Comparison of ENCODE assay signal across 16 cellular contexts in the genomic region with DNA sequence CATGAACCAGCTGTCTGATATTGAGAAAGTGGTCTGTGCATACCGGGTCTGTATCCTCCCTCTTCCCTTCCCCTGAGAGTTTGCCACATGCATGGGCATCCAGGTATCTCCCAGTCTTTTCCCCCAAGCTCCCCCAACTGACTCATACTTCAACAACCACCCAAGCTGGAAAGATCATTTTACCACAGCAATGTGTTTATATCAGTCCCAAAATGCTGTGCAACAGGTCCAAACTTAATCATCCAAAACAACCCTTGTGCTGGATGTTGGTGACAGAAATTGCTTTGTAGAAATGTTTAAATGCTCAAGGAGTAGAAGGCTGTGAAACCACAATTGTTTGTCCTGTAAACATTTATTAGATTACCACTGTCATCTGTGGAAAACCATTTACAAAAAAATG.
DNase-seq lines count a peak whose midpoint lies in the region; FAIRE-seq and TF ChIP-seq lines count a peak whose summit lies in the region.
"Had no signal": no experiment of that assay in that cellular context is flagged by ENCODE, and none has a peak within 500 bp of the region (broad histone marks: within the 10 kb centered on the region; RNA-seq: fewer than 3 reads in every experiment).

No MANE protein-coding gene starts in this region.

- H3K36me3 Mint-ChIP-seq in astrocyte (ENCODE audit: low read depth, unreplicated experiment) = no peaks in the 10 kb centered on the region
- peaks cover 2% of the 10 kb centered on the region for H3K36me3 Mint-ChIP-seq in neural progenitor cell

- H3K27me3 Mint-ChIP-seq in astrocyte (ENCODE audit: low read depth, unreplicated experiment) (no peaks in the 10 kb centered on the region), neural progenitor cell (ENCODE audit: insufficient read depth, low read depth) (no peaks in the 10 kb centered on the region)

- H3K27ac Mint-ChIP-seq in astrocyte (ENCODE audit: unreplicated experiment) (no peak overlapping the region), neural progenitor cell (no peak overlapping the region)
- H3K27ac Mint-ChIP-seq: GM23338, HFFc6 had no signal

- no peaks in the 10 kb centered on the region for H3F3A ChIP-seq in neural progenitor cell (ENCODE audit: low read depth)

- no peaks in the 10 kb centered on the region for H3K9me3 ChIP-seq in HEK293 (ENCODE audit: control insufficient read depth, insufficient read depth, low read depth, low read length)
- no peaks in the 10 kb centered on the region for H3K9me3 ChIP-seq in astrocyte (ENCODE audit: insufficient read depth, low read depth, low read length)
- no peaks in the 10 kb centered on the region for H3K9me3 ChIP-seq in neural progenitor cell (ENCODE audit: low read depth)

- H4K20me1 ChIP-seq in astrocyte (ENCODE audit: insufficient read depth, low read length) (no peaks in the 10 kb centered on the region), neural progenitor cell (ENCODE audit: low read depth) (no peaks in the 10 kb centered on the region)

- peaks cover 4% of the 10 kb centered on the region for H3K9me3 Mint-ChIP-seq in astrocyte (ENCODE audit: unreplicated experiment)
- peaks cover 7% of the 10 kb centered on the region for H3K9me3 Mint-ChIP-seq in neural progenitor cell

- H3K9ac ChIP-seq in astrocyte (ENCODE audit: low read length) (no peak overlapping the region), neural progenitor cell (no peak overlapping the region)

- intact Hi-C loops in posterior vena cava (cut with DNase I) = no loop called here

- H3K4me2 ChIP-seq in astrocyte (ENCODE audit: low read length) (no peak overlapping the region), neural progenitor cell (peak overlapping the region; percentile 9)
- H3K4me2 ChIP-seq: GM23338 had no signal

- CTCF ChIA-PET in HEK293 (lab: Yijun Ruan, JAX) = no interaction called here

- H3K27me3 ChIP-seq in astrocyte (ENCODE audit: insufficient read depth, low read length) (no peaks in the 10 kb centered on the region), neural progenitor cell (no peaks in the 10 kb centered on the region)

- H3K4me1 ChIP-seq in HEK293 (ENCODE audit: control insufficient read depth, insufficient read depth, low read length) = no peaks in the 10 kb centered on the region
- H3K4me1 ChIP-seq in astrocyte (ENCODE audit: insufficient read depth, low read length) = peaks cover 18% of the 10 kb centered on the region
- peaks cover 11% of the 10 kb centered on the region for H3K4me1 ChIP-seq in neural progenitor cell

- H3K27ac ChIP-seq in HEK293 (ENCODE audit: extremely low read depth, low read depth, low read length) (no peak overlapping the region), astrocyte (ENCODE audit: low read depth, low read length) (no peak overlapping the region), neural progenitor cell (no peak overlapping the region)
- H3K27ac ChIP-seq: C4-2B had no signal

- FAIRE-seq in astrocyte (lab: Jason Lieb, UNC) = no peak
- FAIRE-seq: H54 had no signal

- no peak overlapping the region for H3K4me3 Mint-ChIP-seq in astrocyte (ENCODE audit: unreplicated experiment)
- H3K4me3 Mint-ChIP-seq in neural progenitor cell = no peak overlapping the region
- H3K4me3 Mint-ChIP-seq: CD4-positive, alpha-beta memory T cell; GM23338; HFFc6 had no signal

- DNase-seq in astrocyte (ENCODE audit: low read depth) (peak; percentile 38), neural progenitor cell (ENCODE audit: low spot score) (no peak), CD1c-positive myeloid dendritic cell (ENCODE audit: extremely low spot score) (no peak), midbrain (lab: John Stamatoyannopoulos, UW) (no peak), Ammon's horn (ENCODE audit: low spot score) (no peak), posterior vena cava (ENCODE audit: low spot score) (no peak)
- DNase-seq: CD4-positive, alpha-beta memory T cell; DMS153; DMS79; GF-D8; HCEC 1CT; HFFc6 had no signal

- H2AFZ ChIP-seq in astrocyte (ENCODE audit: low read depth, low read length) (no peak overlapping the region), neural progenitor cell (replicated peaks) (no peak overlapping the region)

- H3K36me3 ChIP-seq in HEK293 (ENCODE audit: control insufficient read depth in 2 of 2, insufficient read depth in 1 of 2, low read length in 2 of 2) (no peaks in the 10 kb centered on the region), astrocyte (ENCODE audit: insufficient read depth, low read length) (no peaks in the 10 kb centered on the region), neural progenitor cell (no peaks in the 10 kb centered on the region)

- H3K4me1 Mint-ChIP-seq in astrocyte (ENCODE audit: low read depth, unreplicated experiment) (peaks cover 5% of the 10 kb centered on the region), neural progenitor cell (peaks cover 9% of the 10 kb centered on the region)
- H3K4me1 Mint-ChIP-seq: GM23338 had no signal

- TF ChIP-seq CTCF in HEK293 (tag by site-specific recombination; IDR thresholded peaks at IDR 0.05) (no peak), astrocyte (IDR thresholded peaks at IDR 0.05; ENCODE audit: insufficient read depth, low read depth, low read length) (no peak), neural progenitor cell (IDR thresholded peaks at IDR 0.05) (no peak)

- no peak overlapping the region for H3K4me3 ChIP-seq in HEK293 (ENCODE audit: low read depth, low read length)
- no peak overlapping the region for H3K4me3 ChIP-seq in astrocyte (ENCODE audit: insufficient read depth, low read depth, low read length)
- no peak overlapping the region for H3K4me3 ChIP-seq in neural progenitor cell
- H3K4me3 ChIP-seq: GM23338 had no signal

- POLR2A ChIA-PET in HEK293 (lab: Yijun Ruan, JAX) = no interaction called here

- no peaks in the 10 kb centered on the region for H3K79me2 ChIP-seq in astrocyte (ENCODE audit: insufficient read depth, low read length)
- no peaks in the 10 kb centered on the region for H3K79me2 ChIP-seq in neural progenitor cell (ENCODE audit: low read depth)

TF ChIP-seq in HEK293, 187 proteins besides CTCF, POLR2A, EP300 and RAD21:
- TF ChIP-seq SCRT2 (tag by site-specific recombination; IDR thresholded peaks at IDR 0.05) = peak; percentile 75
- no peak for TF ChIP-seq ZNF610 (tag by site-specific recombination; IDR thresholded peaks at IDR 0.05; ENCODE audit: borderline replicate concordance)
- TF ChIP-seq ZNF10 (tag by site-specific recombination; IDR thresholded peaks at IDR 0.05) = no peak
TF ChIP-seq in HEK293: peak in this region for 1.
